9 cellular contexts compared by ENCODE assay signal in genomic region chr2:65357095-65357958, GRCh38.
DNase-seq lines count a peak whose midpoint lies in the region; ATAC-seq and TF ChIP-seq lines count a peak whose summit lies in the region.
"Had no signal": no experiment of that assay in that cellular context is flagged by ENCODE, and none has a peak within 500 bp of the region (broad histone marks: within the 10 kb centered on the region; RNA-seq: fewer than 3 reads in every experiment).

No MANE protein-coding gene starts in this region.

- H3K9me3 ChIP-seq in DOHH2 (ENCODE audit: control insufficient read depth, insufficient read depth, low read length) = no peaks in the 10 kb centered on the region

- TF ChIP-seq CTCF in DOHH2 (IDR thresholded peaks at IDR 0.05; ENCODE audit: low read depth, low read length, poor library complexity, severe bottlenecking) = no peak

- peak; percentile 44 for ATAC-seq in GM19035 (IDR thresholded peaks at IDR 0.05; ENCODE audit: unreplicated experiment)
- peak; percentile 39 for ATAC-seq in HG02973 (IDR thresholded peaks at IDR 0.05; ENCODE audit: unreplicated experiment)

- H3K4me1 ChIP-seq in DOHH2 (ENCODE audit: control insufficient read depth, low read length) = peaks cover 99% of the 10 kb centered on the region

- no peaks in the 10 kb centered on the region; the same call in 1 of the 2 replicates for H3K36me3 ChIP-seq in DOHH2 (ENCODE audit: control insufficient read depth, low read length)

- H3K4me3 ChIP-seq in DOHH2 (ENCODE audit: low read length) = peak overlapping the region; percentile 35

- H3K4me1 Mint-ChIP-seq in T-helper 2 cell treated with Interferon-gamma antibody and Interleukin-4, amounts not matched to agents 5 μg/mL and 100 μg/mL, for 36 hours (ENCODE audit: low read depth) = peaks cover 42% of the 10 kb centered on the region
- H3K4me1 Mint-ChIP-seq: IgD-negative memory B cell had no signal

- peaks cover 16% of the 10 kb centered on the region for H3F3A ChIP-seq in DOHH2 (ENCODE audit: control insufficient read depth, insufficient read depth)

- peak overlapping the region; percentile 72 for H3K4me2 ChIP-seq in DOHH2 (ENCODE audit: low read length)

- H3K27ac ChIP-seq in DOHH2 (ENCODE audit: low read depth, low read length) = peak overlapping the region; percentile 8; the same call in 1 of the 2 replicates

- no peaks in the 10 kb centered on the region for H3K9me2 ChIP-seq in DOHH2 (replicated peaks; ENCODE audit: control insufficient read depth, low read length)

- peaks cover 31% of the 10 kb centered on the region for H3K27me3 Mint-ChIP-seq in T-helper 2 cell treated with Interferon-gamma antibody and Interleukin-4, amounts not matched to agents 5 μg/mL and 100 μg/mL, for 36 hours (ENCODE audit: low read depth)

- H3K27ac Mint-ChIP-seq in T-helper 2 cell treated with Interferon-gamma antibody and Interleukin-4, amounts not matched to agents 5 μg/mL and 100 μg/mL, for 36 hours = no peak overlapping the region
- H3K27ac Mint-ChIP-seq: IgD-negative memory B cell had no signal

- no peaks in the 10 kb centered on the region for H3K27me3 ChIP-seq in DOHH2 (ENCODE audit: control insufficient read depth, low read length)

- no peak for DNase-seq in T-helper 2 cell treated with Interferon-gamma antibody and Interleukin-4, amounts not matched to agents 5 μg/mL and 100 μg/mL, for 36 hours (ENCODE audit: low spot score)
- no peak for DNase-seq in activated gamma-delta T cell (lab: John Stamatoyannopoulos, UW)
- DNase-seq in mesenteric fat pad (ENCODE audit: low spot score) = no peak
- DNase-seq in ureter (ENCODE audit: low spot score) = no peak
- DNase-seq in NCI-H510A treated with DMSO at 0.1 percent for 48 hours (lab: John Stamatoyannopoulos, UW) = no peak

- H3K79me2 ChIP-seq in DOHH2 (ENCODE audit: control insufficient read depth, low read length) = peaks cover 93% of the 10 kb centered on the region

- H3K4me3 Mint-ChIP-seq in T-helper 2 cell treated with Interferon-gamma antibody and Interleukin-4, amounts not matched to agents 5 μg/mL and 100 μg/mL, for 36 hours = peak overlapping the region; percentile 35
- H3K4me3 Mint-ChIP-seq: IgD-negative memory B cell had no signal

- H4K20me1 ChIP-seq in DOHH2 (ENCODE audit: control insufficient read depth, insufficient read depth, low read depth, low read length) = no peaks in the 10 kb centered on the region

- no peaks in the 10 kb centered on the region for H3K36me3 Mint-ChIP-seq in T-helper 2 cell treated with Interferon-gamma antibody and Interleukin-4, amounts not matched to agents 5 μg/mL and 100 μg/mL, for 36 hours (ENCODE audit: low read depth)
- H3K36me3 Mint-ChIP-seq: IgD-negative memory B cell had no signal

- H3K9me3 Mint-ChIP-seq in T-helper 2 cell treated with Interferon-gamma antibody and Interleukin-4, amounts not matched to agents 5 μg/mL and 100 μg/mL, for 36 hours = no peaks in the 10 kb centered on the region
- H3K9me3 Mint-ChIP-seq: IgD-negative memory B cell had no signal
